In the genomic region with DNA sequence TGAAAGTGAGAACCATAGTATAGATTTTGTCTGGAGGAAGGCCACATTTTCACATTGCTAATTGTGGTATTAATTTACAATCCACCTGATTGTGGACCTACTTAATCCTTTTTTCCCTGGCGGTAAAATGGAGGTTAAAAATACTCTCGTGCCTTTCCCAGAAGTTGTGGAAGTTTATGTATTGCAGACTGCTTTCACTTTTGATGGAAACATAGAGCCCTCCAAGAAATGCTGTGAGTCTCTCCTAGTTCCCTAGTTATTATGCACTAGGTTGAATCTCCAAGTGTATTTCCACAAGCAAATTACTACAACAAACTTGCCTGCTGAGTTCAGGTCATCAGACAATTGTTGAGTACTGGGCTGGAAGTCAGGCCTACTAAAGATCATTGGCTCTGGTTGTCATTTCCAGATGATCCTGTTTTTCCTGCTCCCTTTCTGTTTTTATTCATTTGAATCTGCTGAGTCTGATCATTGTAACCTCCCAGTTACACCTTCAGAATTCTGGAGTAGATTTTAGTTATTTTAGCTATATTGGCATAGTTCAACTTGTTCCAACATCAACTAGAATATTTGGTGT, we compare ENCODE assay signal across 14 cellular contexts.
DNase-seq lines count a peak whose midpoint lies in the region; ATAC-seq and TF ChIP-seq lines count a peak whose summit lies in the region.
"Had no signal": no experiment of that assay in that cellular context is flagged by ENCODE, and none has a peak within 500 bp of the region (broad histone marks: within the 10 kb centered on the region; RNA-seq: fewer than 3 reads in every experiment).

No MANE protein-coding gene starts in this region.

- H3K9me3 ChIP-seq in endocrine pancreas (ENCODE audit: control insufficient read depth, low read length) = no peaks in the 10 kb centered on the region
- H3K9me3 ChIP-seq: SJCRH30 had no signal

- H3K4me1 ChIP-seq in endocrine pancreas (ENCODE audit: control insufficient read depth, insufficient read depth, low read length) = peaks cover 52% of the 10 kb centered on the region

- in situ Hi-C loops in GM13977 (cut with MboI; ENCODE audit: low pct_unique_long_range_greater_than_20kb, low sequenced_read_pairs, unreplicated experiment) = no loop called here

- H3K9ac ChIP-seq in endocrine pancreas (ENCODE audit: control insufficient read depth, insufficient read depth, low read length) = no peak overlapping the region

- 31 to 33% methylated on average over 2 of the region's 2 CpGs for WGBS in lower leg skin, 2 donors

- DNase-seq in RPMI7951 (ENCODE audit: low read depth) (peak; percentile 22), medulla oblongata (ENCODE audit: extremely low spot score) (peak; percentile 23), stromal cell of bone marrow (ENCODE audit: low read depth) (peak; percentile 29), GM13977 (ENCODE audit: low spot score) (no peak), lower leg skin (ENCODE audit: low spot score in 2 of 2) (no peak), head of caudate nucleus (no peak)
- DNase-seq: activated CD8-positive, alpha-beta memory T cell treated with anti-CD3 and anti-CD28 coated beads, Interleukin-2, amount 50 U/mL, for 4 hours; CD8-positive, alpha-beta memory T cell; effector memory CD4-positive, alpha-beta T cell; NCI-H524 treated with DMSO at 0.1 percent for 48 hours; nephron progenitor cell; SJCRH30 had no signal

- H3K27me3 ChIP-seq in endocrine pancreas (ENCODE audit: control insufficient read depth, insufficient read depth, low read length) = no peaks in the 10 kb centered on the region
- H3K27me3 ChIP-seq: SJCRH30 had no signal

- intact Hi-C loops in lower leg skin (cut with DNase I; ENCODE audit: low total_unique reads) = no loop called here
- intact Hi-C loops in head of caudate nucleus (cut with DNase I) = no loop called here

- no peak for ATAC-seq in HG03045 (IDR thresholded peaks at IDR 0.05; ENCODE audit: unreplicated experiment)

- H3K4me3 ChIP-seq in endocrine pancreas (ENCODE audit: control insufficient read depth, insufficient read depth, low read length) (peak overlapping the region; percentile 57), lower leg skin (ENCODE audit: low read depth, poor library complexity, severe bottlenecking) (no peak overlapping the region)
- H3K4me3 ChIP-seq: SJCRH30 had no signal

- TF ChIP-seq POLR2A in lower leg skin (IDR thresholded peaks at IDR 0.05) = no peak

- H3K36me3 ChIP-seq in endocrine pancreas (ENCODE audit: control insufficient read depth, insufficient read depth, low read length) = no peaks in the 10 kb centered on the region
- H3K36me3 ChIP-seq: SJCRH30 had no signal

- TF ChIP-seq CTCF in GM13977 (IDR thresholded peaks at IDR 0.05; ENCODE audit: extremely low read depth, insufficient read depth, missing control alignments) = no peak
- TF ChIP-seq CTCF in lower leg skin (IDR thresholded peaks at IDR 0.05) = no peak

Comparison
In these comparisons a context has a peak if more than half of its experiments do, and no peak if none do; other contexts are left out.
1. DNase-seq: peak in RPMI7951 (single experiment), medulla oblongata (single experiment) and stromal cell of bone marrow (single experiment); none in GM13977 (single experiment), lower leg skin (0 of 2) and head of caudate nucleus (0 of 42).